11 cellular contexts compared by ENCODE assay signal in genomic region chr11:74820763-74821162, GRCh38.
A peak's percentile ranks its signal among the peaks of the same experiment; 100 is the strongest.
DNase-seq lines count a peak whose midpoint lies in the region; ATAC-seq and TF ChIP-seq lines count a peak whose summit lies in the region.
"Had no signal": no experiment of that assay in that cellular context is flagged by ENCODE, and none has a peak within 500 bp of the region (broad histone marks: within the 10 kb centered on the region; RNA-seq: fewer than 3 reads in every experiment).

No MANE protein-coding gene starts in this region.

- no peak for ATAC-seq in HG03159 (IDR thresholded peaks at IDR 0.05; ENCODE audit: unreplicated experiment)
- no peak for ATAC-seq in HG02610 (IDR thresholded peaks at IDR 0.05; ENCODE audit: unreplicated experiment)

- peaks cover 24% of the 10 kb centered on the region for H3K9me3 Mint-ChIP-seq in HFFc6
- peaks cover 22 to 40% (median 33%) of the 10 kb centered on the region in 5 experiments for H3K9me3 Mint-ChIP-seq in brain

- H3K36me3 Mint-ChIP-seq in HFFc6 (ENCODE audit: low read depth) (peaks cover 62% of the 10 kb centered on the region), brain (peaks cover 99% of the 10 kb centered on the region)

- H3K27me3 Mint-ChIP-seq in HFFc6 (ENCODE audit: insufficient read depth) (peaks cover 2% of the 10 kb centered on the region), brain (no peaks in the 10 kb centered on the region)

- no peaks in the 10 kb centered on the region for H3K36me3 ChIP-seq in kidney epithelial cell (ENCODE audit: control insufficient read depth, insufficient read depth, low read length)
- H3K36me3 ChIP-seq: right lobe of liver had no signal

- H3K4me3 Mint-ChIP-seq in HFFc6 (no peak overlapping the region), brain (no peak overlapping the region)

- TF ChIP-seq CTCF in HFFc6 (IDR thresholded peaks at IDR 0.05) (no peak), brain (conservative IDR thresholded peaks at IDR 0.05) (no peak), kidney epithelial cell (IDR thresholded peaks at IDR 0.05; ENCODE audit: insufficient read depth, low read length, poor library complexity, severe bottlenecking) (no peak)

- DNase-seq in A172 (ENCODE audit: low spot score) (peak; percentile 89), HFFc6 (peak; percentile 89), kidney epithelial cell (ENCODE audit: low read depth) (peak; percentile 35), HK-2 (ENCODE audit: unreplicated experiment) (no peak), mucosa of gallbladder (ENCODE audit: low spot score) (no peak)
- DNase-seq: effector CD8-positive, alpha-beta T cell; right lobe of liver had no signal

- no peaks in the 10 kb centered on the region for H3K27me3 ChIP-seq in kidney epithelial cell (ENCODE audit: control insufficient read depth, insufficient read depth, low read length)
- H3K27me3 ChIP-seq: BLaER1, right lobe of liver had no signal

- H3K27ac Mint-ChIP-seq in HFFc6 (peak overlapping the region; percentile 87), brain (peak overlapping the region in 3 of 5 experiments; percentile 2 to 33 (median 32))

- H3K4me1 Mint-ChIP-seq in HFFc6 (ENCODE audit: low read depth) (peaks cover 65% of the 10 kb centered on the region), brain (peaks cover 9% of the 10 kb centered on the region)

- H3K4me3 ChIP-seq in kidney epithelial cell (ENCODE audit: low read depth, low read length) = no peak overlapping the region
- H3K4me3 ChIP-seq: BLaER1, right lobe of liver had no signal

Comparison
In these comparisons a context has a peak if more than half of its experiments do, and no peak if none do; other contexts are left out.
1. DNase-seq: peak in A172 (single experiment), HFFc6 (single experiment) and kidney epithelial cell (single experiment); none in HK-2 (single experiment) and mucosa of gallbladder (single experiment).